Comparison of ENCODE assay signal across 17 cellular contexts in the genomic region with DNA sequence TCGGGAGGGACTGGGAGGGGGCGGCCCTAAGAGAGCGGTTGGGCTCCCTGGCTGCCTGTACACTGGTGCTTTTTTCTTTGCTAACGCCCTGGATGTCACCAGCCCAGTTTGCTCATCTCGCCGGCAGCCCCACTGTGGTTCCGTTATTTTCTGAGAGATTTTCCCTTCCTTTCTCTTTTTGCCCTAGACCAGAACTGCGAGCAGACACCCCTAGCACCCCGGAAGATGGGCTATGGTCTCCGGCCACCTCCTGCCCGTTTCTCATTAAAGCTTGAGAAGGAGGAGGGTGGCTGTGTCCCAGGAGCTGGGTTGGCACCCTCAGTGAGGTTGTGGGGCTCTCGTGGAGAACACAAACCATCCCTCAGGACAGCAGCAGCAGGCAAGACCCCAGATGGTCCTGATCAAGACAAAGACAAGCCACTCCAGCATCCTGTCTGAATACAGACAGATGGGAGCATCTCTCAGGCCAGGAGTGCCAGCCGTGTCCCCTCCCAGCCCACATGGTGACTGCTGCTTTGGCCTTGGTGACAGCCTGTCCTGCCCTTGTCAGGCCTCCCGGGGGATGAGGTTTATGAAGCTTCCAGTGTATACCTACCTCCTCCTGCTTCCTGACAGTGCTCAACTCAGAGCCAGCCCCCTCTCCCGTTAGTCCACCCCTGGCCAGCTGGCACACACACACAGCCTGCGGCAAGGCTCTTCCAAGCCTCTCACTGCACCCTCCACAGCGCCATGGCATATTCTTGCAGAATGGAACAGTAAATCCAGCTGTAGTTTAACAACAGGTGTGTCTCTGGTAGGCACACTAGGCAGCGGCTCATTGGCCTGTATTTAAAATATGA.
DNase-seq lines count a peak whose midpoint lies in the region; ATAC-seq, FAIRE-seq and TF ChIP-seq lines count a peak whose summit lies in the region.
"Had no signal": no experiment of that assay in that cellular context is flagged by ENCODE, and none has a peak within 500 bp of the region (broad histone marks: within the 10 kb centered on the region; RNA-seq: fewer than 3 reads in every experiment).

No MANE protein-coding gene starts in this region.

- no peak for TF ChIP-seq EP300 in HepG2 (IDR thresholded peaks at IDR 0.05; ENCODE audit: low read depth in 2 of 2, low read length in 2 of 2)
- TF ChIP-seq EP300 in HepG2 (CRISPR knock-in tag; IDR thresholded peaks at IDR 0.05; ENCODE audit: borderline replicate concordance) = no peak

- H3K4me1 Mint-ChIP-seq in brain = peaks cover 30% of the 10 kb centered on the region
- peaks cover 29% of the 10 kb centered on the region for H3K4me1 Mint-ChIP-seq in activated CD8-positive, alpha-beta T cell treated with anti-CD3 and anti-CD28 coated beads for 36 hours (ENCODE audit: low read depth)

- no peak overlapping the region for H3K4me3 ChIP-seq in HepG2 (replicated peaks in 1 of 3; ENCODE audit: insufficient read depth in 1 of 3, low read depth in 2 of 3, low read length in 3 of 3)
- no peak overlapping the region for H3K4me3 ChIP-seq in right lobe of liver
- no peak overlapping the region for H3K4me3 ChIP-seq in osteoblast (ENCODE audit: insufficient read depth, low read length)
- no peak overlapping the region for H3K4me3 ChIP-seq in aorta (ENCODE audit: low read length in 2 of 2)
- H3K4me3 ChIP-seq: body of pancreas had no signal

- POLR2A ChIA-PET in HepG2 (lab: Yijun Ruan, JAX) = no interaction called here
- POLR2A ChIA-PET in activated CD8-positive, alpha-beta T cell treated with anti-CD3 and anti-CD28 coated beads for 36 hours (lab: Charles Lee) = no interaction called here

- H2AFZ ChIP-seq in HepG2 (ENCODE audit: low read length) (no peak overlapping the region), osteoblast (ENCODE audit: low read length) (no peak overlapping the region)

- intact Hi-C loops in HepG2 (cut with micrococcal nuclease; ENCODE audit: unreplicated experiment) (loop anchor here (2.0 kb wide), 1 partner anchor 173 kb away; no protein-coding TSS in a partner anchor), right lobe of liver (cut with DNase I) (loop anchor here in 1 of 2 donors (10.0 kb wide), 1 partner anchor 61 kb away; no protein-coding TSS in a partner anchor), aorta (cut with DNase I) (loop anchor here in 1 of 2 donors (5.0 to 10.0 kb wide), 3 partner anchors 139 to 329 kb away; partner anchors contain the start of genes DHRS7B and MAP2K3)
- intact Hi-C loops in activated CD8-positive, alpha-beta T cell treated with anti-CD3 and anti-CD28 coated beads for 36 hours (cut with micrococcal nuclease) = no loop called here

- no peaks in the 10 kb centered on the region for H3K36me3 ChIP-seq in HepG2 (replicated peaks in 1 of 2; ENCODE audit: control insufficient read depth in 1 of 2, insufficient read depth in 2 of 2, low read length in 2 of 2)
- H3K36me3 ChIP-seq in right lobe of liver = no peaks in the 10 kb centered on the region
- H3K36me3 ChIP-seq in osteoblast (ENCODE audit: insufficient read depth, low read length) = no peaks in the 10 kb centered on the region
- H3K36me3 ChIP-seq in aorta (ENCODE audit: control insufficient read depth in 1 of 2, insufficient read depth in 2 of 2, low read length in 1 of 2) = no peaks in the 10 kb centered on the region

- TF ChIP-seq CTCF in HepG2 (CRISPR knock-in tag; IDR thresholded peaks at IDR 0.05) (no peak), right lobe of liver (IDR thresholded peaks at IDR 0.05) (no peak), brain (conservative IDR thresholded peaks at IDR 0.05) (no peak), osteoblast (IDR thresholded peaks at IDR 0.05; ENCODE audit: extremely low read depth, low read depth, low read length) (no peak)
- no peak for TF ChIP-seq CTCF in activated CD8-positive, alpha-beta T cell treated with anti-CD3 and anti-CD28 coated beads for 36 hours (IDR thresholded peaks at IDR 0.05)

- H3K27me3 Mint-ChIP-seq in brain = peaks cover 18% of the 10 kb centered on the region
- H3K27me3 Mint-ChIP-seq in activated CD8-positive, alpha-beta T cell treated with anti-CD3 and anti-CD28 coated beads for 36 hours = peaks cover 21% of the 10 kb centered on the region

- peaks cover 0 to 7% (median 5%) of the 10 kb centered on the region in 5 experiments for H3K9me3 Mint-ChIP-seq in brain
- no peaks in the 10 kb centered on the region for H3K9me3 Mint-ChIP-seq in activated CD8-positive, alpha-beta T cell treated with anti-CD3 and anti-CD28 coated beads for 36 hours
- H3K9me3 Mint-ChIP-seq: activated naive CD4-positive, alpha-beta T cell treated with anti-CD3 and anti-CD28 coated beads, Interleukin-2, amount 10 ng/mL, durations not matched to agents 7 days and 5 days; naive thymus-derived CD8-positive, alpha-beta T cell had no signal

- no peak overlapping the region for H3K9ac ChIP-seq in HepG2 (ENCODE audit: insufficient read depth, low read depth, low read length)

- H4K20me1 ChIP-seq in HepG2 (ENCODE audit: insufficient read depth, low read length) = no peaks in the 10 kb centered on the region
- H4K20me1 ChIP-seq in osteoblast (ENCODE audit: insufficient read depth, low read length) = no peaks in the 10 kb centered on the region

- H3K36me3 Mint-ChIP-seq in brain = no peaks in the 10 kb centered on the region
- no peaks in the 10 kb centered on the region for H3K36me3 Mint-ChIP-seq in activated CD8-positive, alpha-beta T cell treated with anti-CD3 and anti-CD28 coated beads for 36 hours (ENCODE audit: low read depth)
- H3K36me3 Mint-ChIP-seq: activated naive CD4-positive, alpha-beta T cell treated with anti-CD3 and anti-CD28 coated beads, Interleukin-2, amount 10 ng/mL, durations not matched to agents 7 days and 5 days; naive thymus-derived CD8-positive, alpha-beta T cell had no signal

- H3K4me3 Mint-ChIP-seq in brain = peak overlapping the region in 4 of 5 experiments; percentile 44 to 84 (median 62)
- H3K4me3 Mint-ChIP-seq in activated CD8-positive, alpha-beta T cell treated with anti-CD3 and anti-CD28 coated beads for 36 hours = no peak overlapping the region
- H3K4me3 Mint-ChIP-seq: activated naive CD4-positive, alpha-beta T cell treated with anti-CD3 and anti-CD28 coated beads, Interleukin-2, amount 10 ng/mL, durations not matched to agents 7 days and 5 days had no signal

- peak overlapping the region in 1 of 5 experiments; percentile 86 for H3K27ac Mint-ChIP-seq in brain
- H3K27ac Mint-ChIP-seq in activated CD8-positive, alpha-beta T cell treated with anti-CD3 and anti-CD28 coated beads for 36 hours = no peak overlapping the region
- H3K27ac Mint-ChIP-seq: activated CD4-positive, alpha-beta T cell treated with anti-CD3 and anti-CD28 coated beads for 36 hours; activated naive CD4-positive, alpha-beta T cell treated with anti-CD3 and anti-CD28 coated beads, Interleukin-2, amount 10 ng/mL, durations not matched to agents 7 days and 5 days had no signal

- H3K27ac ChIP-seq in HepG2 (ENCODE audit: extremely low read length, insufficient read depth, low read length) (no peak overlapping the region), right lobe of liver (no peak overlapping the region), osteoblast (ENCODE audit: low read depth, low read length) (no peak overlapping the region), aorta (ENCODE audit: low read depth in 1 of 2, low read length in 2 of 2) (no peak overlapping the region)
- H3K27ac ChIP-seq: body of pancreas had no signal

- TF ChIP-seq RAD21 in HepG2 (CRISPR knock-in tag; IDR thresholded peaks at IDR 0.05) = no peak

- H3K9me3 ChIP-seq in HepG2 (ENCODE audit: low read length) (no peaks in the 10 kb centered on the region), right lobe of liver (no peaks in the 10 kb centered on the region), osteoblast (ENCODE audit: low read depth, low read length) (no peaks in the 10 kb centered on the region), aorta (ENCODE audit: control insufficient read depth, low read length) (no peaks in the 10 kb centered on the region)
- H3K9me3 ChIP-seq: body of pancreas had no signal

- DNase-seq in HepG2 (ENCODE audit: low spot score) (no peak), right lobe of liver (no peak), osteoblast (ENCODE audit: insufficient read length, low spot score, missing footprints) (no peak), aorta (no peak)
- no peak for DNase-seq in stimulated activated naive CD4-positive, alpha-beta T cell (lab: John Stamatoyannopoulos, UW)
- DNase-seq in activated CD8-positive, alpha-beta T cell treated with anti-CD3 and anti-CD28 coated beads for 36 hours = no peak
- DNase-seq: activated CD8-positive, alpha-beta memory T cell treated with anti-CD3 and anti-CD28 coated beads, Interleukin-2, amount 50 U/mL, for 4 hours; activated naive CD4-positive, alpha-beta T cell treated with anti-CD3 and anti-CD28 coated beads, Interleukin-2, amount 10 ng/mL, durations not matched to agents 7 days and 5 days; dermis blood vessel endothelial cell; NCI-H2029; NCI-H69; T-helper 9 cell had no signal

- BruUV-seq in HepG2 (replicated peaks; lab: Mats Ljungman, UMichigan) = no TSS peak

- H3K79me2 ChIP-seq in HepG2 (ENCODE audit: insufficient read depth, low read length) (no peaks in the 10 kb centered on the region), osteoblast (ENCODE audit: insufficient read depth, low read length) (no peaks in the 10 kb centered on the region)

- H3K4me2 ChIP-seq in HepG2 (ENCODE audit: low read depth, low read length) (no peak overlapping the region), osteoblast (ENCODE audit: insufficient read depth, low read length) (peak overlapping the region; percentile 80)

- WGBS in HepG2 (ENCODE audit: low lambda C conversion rate) = 40% methylated on average over 16 of the region's 18 CpGs
- 73% methylated on average over 9 of the region's 18 CpGs for WGBS in right lobe of liver (ENCODE audit: insufficient coverage, low coverage, low lambda C conversion rate, missing lambda C conversion rate)
- WGBS in aorta, 2 donors = 65 to 71% methylated on average over 15 to 18 of the region's 18 CpGs

- CTCF ChIA-PET in HepG2 (lab: Yijun Ruan, JAX; ENCODE audit: low intra/inter-chr PET ratio, low total read pairs) = no interaction called here
- CTCF ChIA-PET in activated CD8-positive, alpha-beta T cell treated with anti-CD3 and anti-CD28 coated beads for 36 hours (lab: Charles Lee) = interaction anchor here (2.5 kb wide), 1 partner anchor 59 kb away, joined by 11 read pairs; no protein-coding TSS in a partner anchor

- H3K27me3 ChIP-seq in HepG2 (ENCODE audit: control insufficient read depth in 1 of 2, insufficient read depth in 2 of 2, low read length in 2 of 2) (peaks cover 1 to 14% of the 10 kb centered on the region in 2 experiments; a peak in 3 of 5 replicates), right lobe of liver (no peaks in the 10 kb centered on the region), osteoblast (ENCODE audit: insufficient read depth, low read length) (peaks cover 8% of the 10 kb centered on the region), aorta (ENCODE audit: control insufficient read depth in 1 of 2, insufficient read depth in 2 of 2, low read length in 1 of 2) (no peaks in the 10 kb centered on the region)
- H3K27me3 ChIP-seq: body of pancreas had no signal

- H3K4me1 ChIP-seq in HepG2 (ENCODE audit: insufficient read depth, low read length) = peaks cover 5% of the 10 kb centered on the region; the same call in 1 of the 2 replicates
- peaks cover 0 to 8% (median 0%) of the 10 kb centered on the region in 4 donors for H3K4me1 ChIP-seq in right lobe of liver
- H3K4me1 ChIP-seq in osteoblast (ENCODE audit: insufficient read depth, low read length) = peaks cover 4% of the 10 kb centered on the region
- no peaks in the 10 kb centered on the region for H3K4me1 ChIP-seq in aorta (ENCODE audit: control insufficient read depth in 1 of 2, insufficient read depth in 2 of 2, low read length in 2 of 2)

- TF ChIP-seq POLR2A in HepG2 (IDR thresholded peaks at IDR 0.05; ENCODE audit: insufficient read depth in 1 of 2, low read depth in 2 of 2, low read length in 2 of 2) = no peak
- TF ChIP-seq POLR2A in right lobe of liver (IDR thresholded peaks at IDR 0.05) = no peak

- ATAC-seq in HepG2 = 0 out of 3 replicates have a peak, but pooled peaks have one; percentile 8
- no peak for ATAC-seq in right lobe of liver
- ATAC-seq in aorta (ENCODE audit: low FRiP score) = peak; percentile 9
- ATAC-seq in activated CD8-positive, alpha-beta T cell treated with anti-CD3 and anti-CD28 coated beads for 36 hours = no peak
- no peak for ATAC-seq in HG02571 (IDR thresholded peaks at IDR 0.05; ENCODE audit: unreplicated experiment)
- ATAC-seq: activated CD4-positive, alpha-beta T cell treated with anti-CD3 and anti-CD28 coated beads for 36 hours; naive thymus-derived CD8-positive, alpha-beta T cell had no signal

- FAIRE-seq in HepG2 (lab: Jason Lieb, UNC) = no peak

- in situ Hi-C loops in HepG2 (cut with HindIII; ENCODE audit: extremely low pct_ligation_motif_present, low pct_unique_long_range_greater_than_20kb) = loop anchor here (10.0 kb wide), 1 partner anchor 169 kb away; the partner anchor contains the start of gene MAP2K3

Comparison
In these comparisons a context has a peak if more than half of its experiments do, and no peak if none do; other contexts are left out.
1. ATAC-seq: peak in HepG2 (single experiment) and aorta (single experiment); none in right lobe of liver (0 of 4), activated CD8-positive, alpha-beta T cell treated with anti-CD3 and anti-CD28 coated beads for 36 hours (single experiment) and HG02571 (single experiment).